28 cellular contexts compared by ENCODE assay signal in the genomic region with DNA sequence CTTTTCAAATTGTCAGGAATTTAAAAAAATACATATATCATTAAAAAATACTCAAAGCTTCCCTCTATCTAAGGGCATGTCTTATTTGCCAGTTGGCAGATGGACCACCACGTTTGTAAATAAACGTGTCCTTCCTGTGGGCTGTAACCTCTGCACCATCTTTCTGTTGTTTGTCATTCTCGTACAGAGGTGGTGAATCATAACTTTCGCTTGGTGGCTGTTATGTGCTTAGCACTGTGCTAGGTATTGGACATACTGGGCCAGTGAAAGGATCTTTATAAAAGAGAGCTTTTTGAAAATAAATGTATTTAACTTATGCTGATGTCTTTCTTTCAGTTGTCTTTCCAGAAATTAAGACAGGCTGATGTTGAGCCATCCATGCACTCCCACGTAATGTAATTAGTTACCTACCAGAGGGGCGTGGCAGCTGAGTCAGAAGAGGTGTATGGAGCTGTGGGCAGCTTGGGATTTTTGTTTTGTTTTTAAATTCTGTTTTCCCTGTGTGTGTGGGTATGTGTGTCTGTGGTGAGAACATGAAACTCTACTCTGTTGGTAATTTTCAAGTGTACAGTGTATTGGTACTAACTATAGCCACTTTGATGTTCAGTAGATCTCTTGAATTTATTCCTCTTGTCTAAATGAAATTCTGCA.
DNase-seq lines count a peak whose midpoint lies in the region; ATAC-seq and TF ChIP-seq lines count a peak whose summit lies in the region.
"Had no signal": no experiment of that assay in that cellular context is flagged by ENCODE, and none has a peak within 500 bp of the region (broad histone marks: within the 10 kb centered on the region; RNA-seq: fewer than 3 reads in every experiment).

No MANE protein-coding gene starts in this region.

- H3K27ac Mint-ChIP-seq in activated CD4-positive, alpha-beta T cell treated with anti-CD3 and anti-CD28 coated beads, Interleukin-2, amount 10 ng/mL, durations not matched to agents 7 days and 5 days: no peak overlapping the region
- H3K27ac Mint-ChIP-seq: CD4-positive, CD25-positive, alpha-beta regulatory T cell; dendritic cell treated with granulocyte-macrophage colony-stimulating factor and Interleukin-4, amounts not matched to agents 40 ng/mL and 50 ng/mL, for 4 days; nephron progenitor cell had no signal

- TF ChIP-seq CTCF in epithelial cell of esophagus (IDR thresholded peaks at IDR 0.05; ENCODE audit: insufficient read depth, low read depth, low read length, missing control alignments) (no peak), gastroesophageal sphincter (IDR thresholded peaks at IDR 0.05) (no peak)

- H3K27ac ChIP-seq in gastroesophageal sphincter: no peak overlapping the region
- H3K27ac ChIP-seq: KMS-11, ovary, transverse colon had no signal

- peak; percentile 19 for DNase-seq in activated CD4-positive, alpha-beta T cell treated with anti-CD3 and anti-CD28 coated beads for 48 hours
- DNase-seq in activated CD4-positive, alpha-beta T cell treated with anti-CD3 and anti-CD28 coated beads, Interleukin-2, amount 10 ng/mL, durations not matched to agents 7 days and 5 days: no peak
- DNase-seq in Caki2 (ENCODE audit: low read depth): peak; percentile 21
- peak; percentile 28 for DNase-seq in LoVo (ENCODE audit: low spot score)
- DNase-seq in epithelial cell of esophagus (ENCODE audit: low read depth): peak; percentile 53
- DNase-seq in NCI-H1105 (lab: John Stamatoyannopoulos, UW): no peak
- DNase-seq: 8988T; activated naive CD4-positive, alpha-beta T cell treated with anti-CD3 and anti-CD28 coated beads, Interleukin-2, amount 50 U/mL, for 16 hours; activated T-cell treated with anti-CD3 and anti-CD28 coated beads, Interleukin-2, amount 50 U/mL, for 1 hour; anterior cingulate cortex; CD4-positive, CD25-positive, alpha-beta regulatory T cell; central memory CD4-positive, alpha-beta T cell; GDM1; GOT3; NCI-H1694; NCI-H2171; NCI-H510A treated with DMSO at 0.1 percent for 48 hours; nephron progenitor cell; ovary; right cardiac atrium; SIG-M5; SW 1271; transverse colon had no signal

- H3K4me1 Mint-ChIP-seq in activated CD4-positive, alpha-beta T cell treated with anti-CD3 and anti-CD28 coated beads, Interleukin-2, amount 10 ng/mL, durations not matched to agents 7 days and 5 days: no peaks in the 10 kb centered on the region
- H3K4me1 Mint-ChIP-seq: CD4-positive, CD25-positive, alpha-beta regulatory T cell; nephron progenitor cell had no signal

- H3K9me3 Mint-ChIP-seq in activated CD4-positive, alpha-beta T cell treated with anti-CD3 and anti-CD28 coated beads, Interleukin-2, amount 10 ng/mL, durations not matched to agents 7 days and 5 days: no peaks in the 10 kb centered on the region
- H3K9me3 Mint-ChIP-seq: dendritic cell treated with granulocyte-macrophage colony-stimulating factor and Interleukin-4, amounts not matched to agents 40 ng/mL and 50 ng/mL, for 4 days; nephron progenitor cell had no signal

- peaks cover 0 to 6% of the 10 kb centered on the region in 2 donors for H3K36me3 ChIP-seq in gastroesophageal sphincter
- H3K36me3 ChIP-seq: ovary, transverse colon had no signal

- no peaks in the 10 kb centered on the region for H3K4me1 ChIP-seq in gastroesophageal sphincter
- H3K4me1 ChIP-seq: transverse colon had no signal

- TF ChIP-seq EP300 in gastroesophageal sphincter (IDR thresholded peaks at IDR 0.05): no peak

- in situ Hi-C loops in Caki2 (cut with HindIII; ENCODE audit: low pct_unique_long_range_greater_than_20kb, low sequenced_read_pairs): no loop called here

- no peak overlapping the region for H3K4me3 Mint-ChIP-seq in activated CD4-positive, alpha-beta T cell treated with anti-CD3 and anti-CD28 coated beads, Interleukin-2, amount 10 ng/mL, durations not matched to agents 7 days and 5 days
- H3K4me3 Mint-ChIP-seq: CD4-positive, CD25-positive, alpha-beta regulatory T cell; dendritic cell treated with granulocyte-macrophage colony-stimulating factor and Interleukin-4, amounts not matched to agents 40 ng/mL and 50 ng/mL, for 4 days; nephron progenitor cell had no signal

- 68 to 92% methylated on average over 4 to 6 of the region's 6 CpGs for WGBS in gastroesophageal sphincter (ENCODE audit: low coverage in 1 of 2), 2 donors

- H3K9me3 ChIP-seq in gastroesophageal sphincter: no peaks in the 10 kb centered on the region
- H3K9me3 ChIP-seq: ovary, transverse colon had no signal

- H3K36me3 Mint-ChIP-seq in activated CD4-positive, alpha-beta T cell treated with anti-CD3 and anti-CD28 coated beads, Interleukin-2, amount 10 ng/mL, durations not matched to agents 7 days and 5 days (ENCODE audit: low read depth): no peaks in the 10 kb centered on the region
- H3K36me3 Mint-ChIP-seq: CD4-positive, CD25-positive, alpha-beta regulatory T cell had no signal

- POLR2A ChIA-PET in activated CD4-positive, alpha-beta T cell treated with anti-CD3 and anti-CD28 coated beads, Interleukin-2, amount 10 ng/mL, durations not matched to agents 7 days and 5 days (lab: Charles Lee): no interaction called here

- ATAC-seq in gastroesophageal sphincter (no peak), GM18907 (IDR thresholded peaks at IDR 0.05; ENCODE audit: unreplicated experiment) (no peak)
- ATAC-seq: right cardiac atrium had no signal

- H3K27me3 ChIP-seq in gastroesophageal sphincter: no peaks in the 10 kb centered on the region
- H3K27me3 ChIP-seq: ovary, transverse colon had no signal

- peaks cover 2% of the 10 kb centered on the region for H3K27me3 Mint-ChIP-seq in activated CD4-positive, alpha-beta T cell treated with anti-CD3 and anti-CD28 coated beads, Interleukin-2, amount 10 ng/mL, durations not matched to agents 7 days and 5 days

- H3K4me3 ChIP-seq in epithelial cell of esophagus (ENCODE audit: low read length): no peak overlapping the region
- H3K4me3 ChIP-seq in gastroesophageal sphincter: no peak overlapping the region
- H3K4me3 ChIP-seq: lung, ovary, transverse colon had no signal

- CTCF ChIA-PET in activated CD4-positive, alpha-beta T cell treated with anti-CD3 and anti-CD28 coated beads, Interleukin-2, amount 10 ng/mL, durations not matched to agents 7 days and 5 days (lab: Charles Lee): no interaction called here

- no peak for TF ChIP-seq POLR2A in gastroesophageal sphincter (IDR thresholded peaks at IDR 0.05)

Comparison
In these comparisons a context has a peak if more than half of its experiments do, and no peak if none do; other contexts are left out.
1. DNase-seq: peak in activated CD4-positive, alpha-beta T cell treated with anti-CD3 and anti-CD28 coated beads for 48 hours (single experiment), Caki2 (single experiment), LoVo (single experiment) and epithelial cell of esophagus (single experiment); none in activated CD4-positive, alpha-beta T cell treated with anti-CD3 and anti-CD28 coated beads, Interleukin-2, amount 10 ng/mL, durations not matched to agents 7 days and 5 days (single experiment) and NCI-H1105 (single experiment).